Comparison of ENCODE assay signal across 7 cellular contexts in genomic region chr6:118581489-118581959, GRCh38. TPM values are rescaled to one million over a fixed set of nuclear protein-coding genes. Genes with fewer than 3 reads are reported as not detected.
DNase-seq lines count a peak whose midpoint lies in the region; ATAC-seq and TF ChIP-seq lines count a peak whose summit lies in the region.

No MANE protein-coding gene starts in this region.

- peaks cover 16% of the 10 kb centered on the region for H3K4me1 Mint-ChIP-seq in T-helper 17 cell

- H3K27me3 ChIP-seq in heart right ventricle = no peaks in the 10 kb centered on the region
- no peaks in the 10 kb centered on the region for H3K27me3 ChIP-seq in subcutaneous abdominal adipose tissue (ENCODE audit: control insufficient read depth in 5 of 5, insufficient read depth in 4 of 5, low read length in 5 of 5)

- H3K27me3 Mint-ChIP-seq in T-helper 17 cell = no peaks in the 10 kb centered on the region

- DNase-seq in HPDE6-E6E7 (ENCODE audit: extremely low spot score) (peak; percentile 14), T-helper 17 cell (no peak), heart right ventricle (no peak), medulla oblongata (ENCODE audit: extremely low spot score) (no peak)
- DNase-seq in activated effector memory CD4-positive, alpha-beta T cell treated with Interleukin-2 at 50 U/mL for 16 hours = no peak

- H3K27ac ChIP-seq in heart right ventricle = peak overlapping the region in 1 of 10 donors; percentile 51
- peak overlapping the region; percentile 62 for H3K27ac ChIP-seq in subcutaneous abdominal adipose tissue (ENCODE audit: low read depth, low read length)

- TF ChIP-seq CTCF in heart right ventricle (IDR thresholded peaks at IDR 0.05) = no peak

- H3K36me3 ChIP-seq in heart right ventricle (peaks cover 0 to 14% (median 0%) of the 10 kb centered on the region in 9 donors), subcutaneous abdominal adipose tissue (ENCODE audit: control insufficient read depth in 5 of 5, insufficient read depth in 5 of 5, low read length in 5 of 5) (no peaks in the 10 kb centered on the region)

- intact Hi-C loops in heart right ventricle (cut with DNase I) = loop anchor here in 7 of 10 donors (2.0 to 10.0 kb wide), 6 partner anchors 297 to 607 kb away; no protein-coding TSS in a partner anchor

- WGBS in heart right ventricle, 2 donors = 76 to 89% methylated on average over 5 of the region's 5 CpGs

- H3K4me1 ChIP-seq in heart right ventricle (peaks cover 0 to 36% (median 7%) of the 10 kb centered on the region in 9 donors), subcutaneous abdominal adipose tissue (ENCODE audit: control insufficient read depth in 5 of 5, insufficient read depth in 5 of 5, low read length in 5 of 5) (peaks cover 2 to 20% (median 18%) of the 10 kb centered on the region in 5 donors)

- no peak overlapping the region for H3K9ac ChIP-seq in subcutaneous abdominal adipose tissue (ENCODE audit: low read length in 5 of 5)

- H3K4me3 Mint-ChIP-seq in T-helper 17 cell = no peak overlapping the region

- no peak overlapping the region for H3K27ac Mint-ChIP-seq in T-helper 17 cell

- peaks cover 4% of the 10 kb centered on the region for H3K36me3 Mint-ChIP-seq in T-helper 17 cell (ENCODE audit: low read depth)

- H3K9me3 ChIP-seq in T-helper 17 cell (ENCODE audit: control insufficient read depth, low read length, poor library complexity, severe bottlenecking) (peaks cover 14% of the 10 kb centered on the region), heart right ventricle (peaks cover 0 to 39% (median 21%) of the 10 kb centered on the region in 11 donors), subcutaneous abdominal adipose tissue (ENCODE audit: control insufficient read depth in 5 of 5, low read length in 5 of 5) (peaks cover 0 to 17% (median 7%) of the 10 kb centered on the region in 5 donors)

- peak; percentile 22 for ATAC-seq in T-helper 17 cell
- ATAC-seq in heart right ventricle = peak in 5 of 8 donors; percentile 26 to 75 (median 33)
- ATAC-seq in GM18909 (IDR thresholded peaks at IDR 0.05; ENCODE audit: poor library complexity, unreplicated experiment) = no peak

- H3K4me3 ChIP-seq in heart right ventricle = no peak overlapping the region
- no peak overlapping the region for H3K4me3 ChIP-seq in subcutaneous abdominal adipose tissue (ENCODE audit: low read depth in 1 of 5, low read length in 5 of 5)

RNA-seq across cellular contexts. Expression of gene PLN, which starts 33.4 kb away (rescaled TPM):
- total RNA-seq in T-helper 17 cell = not detected
- total RNA-seq in heart right ventricle = 1,000 to 10,000 TPM; 1,787 to 3,094 (median 2,650) TPM
- polyA plus RNA-seq in heart right ventricle = 100 to 1,000 TPM; 764 to 848 TPM

Comparison
In these comparisons a context has a peak if more than half of its experiments do, and no peak if none do; other contexts are left out.
1. RNA of gene PLN, which starts 33.4 kb away (total RNA-seq): 1,787 to 3,094 TPM in heart right ventricle; not detected in T-helper 17 cell; every median in the first group is over 1,000 times any median in the second.